ENCODE assay signal across 10 cellular contexts in genomic region chr15:30904812-30905211, GRCh38. TPM values are rescaled to one million over a fixed set of nuclear protein-coding genes. Genes with fewer than 3 reads are reported as not detected.
DNase-seq lines count a peak whose midpoint lies in the region; ATAC-seq, FAIRE-seq and TF ChIP-seq lines count a peak whose summit lies in the region.
"Had no signal": no experiment of that assay in that cellular context is flagged by ENCODE, and none has a peak within 500 bp of the region (broad histone marks: within the 10 kb centered on the region; RNA-seq: fewer than 3 reads in every experiment).

No MANE protein-coding gene starts in this region.

- H3K36me3 Mint-ChIP-seq in activated CD4-positive, alpha-beta T cell treated with anti-CD3 and anti-CD28 coated beads for 36 hours (ENCODE audit: low read depth), result peaks cover 43% of the 10 kb centered on the region

- no peaks in the 10 kb centered on the region for H3K79me2 ChIP-seq in endothelial cell of umbilical vein (ENCODE audit: control insufficient read depth, insufficient read depth, low read length)

- dilution Hi-C loops in endothelial cell of umbilical vein (cut with MboI; ENCODE audit: extremely low pct_ligation_motif_present, low sequenced_read_pairs), result no loop called here

- no peaks in the 10 kb centered on the region for H3K9me1 ChIP-seq in endothelial cell of umbilical vein (replicated peaks; ENCODE audit: control insufficient read depth, extremely low read depth, insufficient read depth, low read length)

- peaks cover 7% of the 10 kb centered on the region for H3K4me1 ChIP-seq in endothelial cell of umbilical vein (ENCODE audit: control insufficient read depth, extremely low read depth, insufficient read depth, low read length)

- TF ChIP-seq POLR2A in NB4 (IDR thresholded peaks at IDR 0.05; ENCODE audit: extremely low read depth, insufficient read length) (no peak), endothelial cell of umbilical vein (IDR thresholded peaks at IDR 0.05; ENCODE audit: low read depth, low read length) (no peak)

- peak overlapping the region; percentile 72 for H3K4me3 ChIP-seq in NB4 (ENCODE audit: low read depth, low read length)
- peak overlapping the region in 1 of 3 experiments; percentile 80 for H3K4me3 ChIP-seq in endothelial cell of umbilical vein (replicated peaks in 1 of 3; ENCODE audit: insufficient read depth in 1 of 3, low read depth in 1 of 3, low read length in 3 of 3)
- peak overlapping the region; percentile 79 for H3K4me3 ChIP-seq in retinal pigment epithelial cell (ENCODE audit: low read length)

- H3K27me3 Mint-ChIP-seq in activated CD4-positive, alpha-beta T cell treated with anti-CD3 and anti-CD28 coated beads for 36 hours, result peaks cover 3% of the 10 kb centered on the region

- no peak overlapping the region for H3K27ac ChIP-seq in endothelial cell of umbilical vein (ENCODE audit: insufficient read depth, low read depth, low read length)

- peaks cover 2% of the 10 kb centered on the region for H3K9me3 Mint-ChIP-seq in activated CD4-positive, alpha-beta T cell treated with anti-CD3 and anti-CD28 coated beads for 36 hours (ENCODE audit: low read depth)

- CTCF ChIA-PET in activated CD4-positive, alpha-beta T cell treated with anti-CD3 and anti-CD28 coated beads for 36 hours (lab: Charles Lee), result interaction anchor here (0.6 to 2.1 kb wide), 3 partner anchors 9 to 224 kb away, joined by 3 to 12 read pairs (median 4); no protein-coding TSS in a partner anchor
- CTCF ChIA-PET in endothelial cell of umbilical vein (lab: Charles Lee), result interaction anchor here (0.5 to 4.1 kb wide), 2 partner anchors 14 to 224 kb away, joined by 5 to 37 read pairs; no protein-coding TSS in a partner anchor

- peak; percentile 66 for FAIRE-seq in endothelial cell of umbilical vein (lab: Jason Lieb, UNC)
- FAIRE-seq: A204.1 had no signal

- no peak for TF ChIP-seq CTCF in NB4 (IDR thresholded peaks at IDR 0.05; ENCODE audit: low read depth, low read length)
- TF ChIP-seq CTCF in endothelial cell of umbilical vein (IDR thresholded peaks at IDR 0.05; ENCODE audit: extremely low read depth in 1 of 2, insufficient read depth in 1 of 2, low read depth in 1 of 2, low read length in 2 of 2), result no peak
- TF ChIP-seq CTCF in retinal pigment epithelial cell (conservative IDR thresholded peaks at IDR 0.05; ENCODE audit: low read depth, low read length), result no peak

- no peaks in the 10 kb centered on the region for H3K9me3 ChIP-seq in endothelial cell of umbilical vein (replicated peaks; ENCODE audit: control insufficient read depth, insufficient read depth, low read length)

- DNase-seq in activated CD4-positive, alpha-beta T cell treated with anti-CD3 and anti-CD28 coated beads for 36 hours, result no peak
- DNase-seq in activated CD4-positive, alpha-beta T cell treated with anti-CD3 and anti-CD28 coated beads for 1 hour, result no peak
- DNase-seq in NB4 (ENCODE audit: low read depth), result peak; percentile 21
- DNase-seq in endothelial cell of umbilical vein (ENCODE audit: low read depth, low spot score), result no peak
- DNase-seq in retinal pigment epithelial cell (ENCODE audit: low read depth), result no peak
- DNase-seq in stimulated activated CD4-positive, alpha-beta T cell treated with anti-CD3 and anti-CD28 coated beads, Interleukin-2, amount 100 ng/mL, for 48 hours, result no peak
- no peak for DNase-seq in pons (ENCODE audit: low spot score)
- DNase-seq in hepatic stellate cell (ENCODE audit: low spot score), result no peak
- DNase-seq: NCI-H1105 treated with DMSO at 0.1 percent for 48 hours had no signal

- peaks cover 26% of the 10 kb centered on the region for H3K4me1 Mint-ChIP-seq in activated CD4-positive, alpha-beta T cell treated with anti-CD3 and anti-CD28 coated beads for 36 hours

- no peak for ATAC-seq in activated CD4-positive, alpha-beta T cell treated with anti-CD3 and anti-CD28 coated beads for 36 hours

- intact Hi-C loops in activated CD4-positive, alpha-beta T cell treated with anti-CD3 and anti-CD28 coated beads for 36 hours (cut with DNase I, micrococcal nuclease), result loop anchor here in 1 of 2 experiments (5.0 to 10.0 kb wide), 3 partner anchors 73 to 580 kb away; partner anchors contain the start of gene KLF13
- intact Hi-C loops in endothelial cell of umbilical vein (cut with micrococcal nuclease), result no loop called here

- POLR2A ChIA-PET in activated CD4-positive, alpha-beta T cell treated with anti-CD3 and anti-CD28 coated beads for 36 hours (lab: Charles Lee), result no interaction called here
- POLR2A ChIA-PET in endothelial cell of umbilical vein (lab: Charles Lee), result no interaction called here

- peaks cover 0 to 4% of the 10 kb centered on the region in 2 experiments for H3K36me3 ChIP-seq in endothelial cell of umbilical vein (ENCODE audit: control insufficient read depth in 2 of 2, extremely low read depth in 1 of 2, insufficient read depth in 2 of 2, low read length in 2 of 2)

- BruUV-seq in endothelial cell of umbilical vein (replicated peaks; lab: Mats Ljungman, UMichigan), result no TSS peak

- H3K27me3 ChIP-seq in endothelial cell of umbilical vein (ENCODE audit: control insufficient read depth in 2 of 2, insufficient read depth in 2 of 2, low read length in 2 of 2), result peaks cover 0 to 2% of the 10 kb centered on the region in 2 experiments

- H2AFZ ChIP-seq in endothelial cell of umbilical vein (ENCODE audit: low read depth, low read length), result no peak overlapping the region

- H4K20me1 ChIP-seq in endothelial cell of umbilical vein (replicated peaks; ENCODE audit: control insufficient read depth, extremely low read depth, insufficient read depth, low read length), result no peaks in the 10 kb centered on the region

- H3K27ac Mint-ChIP-seq in activated CD4-positive, alpha-beta T cell treated with anti-CD3 and anti-CD28 coated beads for 36 hours, result no peak overlapping the region

- peak overlapping the region; percentile 89 for H3K4me2 ChIP-seq in endothelial cell of umbilical vein (ENCODE audit: insufficient read depth, low read length)

- H3K4me3 Mint-ChIP-seq in activated CD4-positive, alpha-beta T cell treated with anti-CD3 and anti-CD28 coated beads for 36 hours, result peak overlapping the region; percentile 95

- H3K9ac ChIP-seq in endothelial cell of umbilical vein (replicated peaks; ENCODE audit: extremely low read depth, insufficient read depth, low read length), result peak overlapping the region; percentile 61

TF ChIP-seq in endothelial cell of umbilical vein, 7 proteins besides CTCF, POLR2A, EP300 and RAD21:
- TF ChIP-seq FOS (IDR thresholded peaks at IDR 0.05; ENCODE audit: borderline replicate concordance, insufficient read depth, low read length) (no peak), JUN (IDR thresholded peaks at IDR 0.05; ENCODE audit: borderline replicate concordance, insufficient read depth, insufficient read length, low read depth) (no peak), POLR2AphosphoS5 (IDR thresholded peaks at IDR 0.05; ENCODE audit: insufficient read depth, low read depth, low read length) (no peak), EZH2 (IDR thresholded peaks at IDR 0.05; ENCODE audit: borderline replicate concordance, low read depth, low read length, severe bottlenecking) (no peak), GATA2 (IDR thresholded peaks at IDR 0.05; ENCODE audit: insufficient read depth, insufficient read length, low read depth, low read length) (no peak), MAX (IDR thresholded peaks at IDR 0.05; ENCODE audit: insufficient read depth, insufficient read length) (no peak), MYC (IDR thresholded peaks at IDR 0.05; ENCODE audit: low read depth, low read length) (no peak)

RNA-seq across cellular contexts. Expression of gene FAN1, which starts 1.1 kb away (rescaled TPM):
- 10 to 100 TPM; 11.6 to 15.4 TPM for total RNA-seq in activated CD4-positive, alpha-beta T cell treated with anti-CD3 and anti-CD28 coated beads for 36 hours
- total RNA-seq in endothelial cell of umbilical vein, result 11.7 and 12.0 TPM in 2 replicates
- polyA plus RNA-seq in endothelial cell of umbilical vein, result 3.5 and 4.3 TPM in 2 replicates
- 3.6 and 4.1 TPM in 2 replicates for polyA plus RNA-seq in endothelial cell of umbilical vein (2011; cell fraction: cytosol; rRNA removed)
- 23.3 and 26.6 TPM in 2 replicates for polyA plus RNA-seq in endothelial cell of umbilical vein (2011; cell fraction: nucleus; rRNA removed)
- 10.2 and 12.2 TPM in 2 replicates for polyA plus RNA-seq in endothelial cell of umbilical vein (2012)
- 5.3 and 10.1 TPM in 2 replicates for polyA minus RNA-seq in endothelial cell of umbilical vein
- 5.3 TPM for polyA minus RNA-seq in endothelial cell of umbilical vein (2011; cell fraction: cytosol; rRNA and poly(A)+ RNA removed)
- 8.6 and 12.8 TPM in 2 replicates for polyA minus RNA-seq in endothelial cell of umbilical vein (2011; cell fraction: nucleus; rRNA and poly(A)+ RNA removed)
